Comparison of ENCODE assay signal across 18 cellular contexts in the genomic region with DNA sequence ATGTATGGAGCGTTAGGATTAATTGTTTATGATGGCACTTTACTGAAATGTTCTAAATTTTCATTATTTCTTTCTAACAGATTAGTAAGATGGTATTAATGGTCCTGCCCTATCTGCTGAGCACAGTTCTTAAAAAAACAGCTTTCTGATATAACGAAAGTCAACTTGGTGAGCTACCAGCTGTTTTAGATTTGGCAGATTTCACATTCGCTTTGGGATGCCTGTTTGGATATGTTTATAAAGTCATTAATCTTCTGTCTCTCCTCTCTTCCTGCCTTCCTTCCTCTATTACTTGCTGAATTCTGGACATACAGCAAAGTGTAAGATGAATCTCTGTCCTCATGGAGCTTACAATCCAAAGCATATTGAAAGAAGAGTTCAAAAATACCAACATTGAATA.
DNase-seq lines count a peak whose midpoint lies in the region; ATAC-seq, FAIRE-seq and TF ChIP-seq lines count a peak whose summit lies in the region.
"Had no signal": no experiment of that assay in that cellular context is flagged by ENCODE, and none has a peak within 500 bp of the region (broad histone marks: within the 10 kb centered on the region; RNA-seq: fewer than 3 reads in every experiment).

No MANE protein-coding gene starts in this region.

- H3K9me3 ChIP-seq in IMR-90 (ENCODE audit: control insufficient read depth, insufficient read depth, low read length): no peaks in the 10 kb centered on the region
- H3K9me3 ChIP-seq: Caco-2 had no signal

- intact Hi-C loops in IMR-90 (cut with micrococcal nuclease): no loop called here

- no peak overlapping the region for H3K4me2 ChIP-seq in IMR-90 (ENCODE audit: low read depth, low read length)
- H3K4me2 ChIP-seq: GM23338 had no signal

- H3K4me3 ChIP-seq in IMR-90 (ENCODE audit: insufficient read depth, low read depth, low read length) (no peak overlapping the region), fibroblast of villous mesenchyme (ENCODE audit: low read depth, low read length) (no peak overlapping the region)
- H3K4me3 ChIP-seq: GM23338 had no signal

- no peak overlapping the region for H3K14ac ChIP-seq in IMR-90 (replicated peaks; ENCODE audit: low read depth, low read length)

- no peak for TF ChIP-seq POLR2A in IMR-90 (IDR thresholded peaks at IDR 0.05; ENCODE audit: low read depth, low read length)

- no peak overlapping the region for H2AK9ac ChIP-seq in IMR-90 (replicated peaks; ENCODE audit: low read depth, low read length, poor library complexity)

- FAIRE-seq in D721Med (lab: Jason Lieb, UNC): peak; percentile 16
- FAIRE-seq: GM12891, GM19239, H54 had no signal

- no peak for ATAC-seq in IMR-90 (ENCODE audit: low read depth)
- ATAC-seq: GM23338 had no signal

- H3K36me3 Mint-ChIP-seq in activated CD4-positive, alpha-beta memory T cell treated with anti-CD3 and anti-CD28 coated beads, Interleukin-2, amount 10 ng/mL, durations not matched to agents 7 days and 5 days (ENCODE audit: low read depth): no peaks in the 10 kb centered on the region

- no peak overlapping the region for H4K8ac ChIP-seq in IMR-90 (ENCODE audit: low read depth in 2 of 2, low read length in 2 of 2)

- no peak overlapping the region for H2AK5ac ChIP-seq in IMR-90 (ENCODE audit: low read depth, low read length)

- H4K20me1 ChIP-seq in IMR-90 (ENCODE audit: insufficient read depth, low read length): no peaks in the 10 kb centered on the region

- BruUV-seq in IMR-90 (replicated peaks; lab: Mats Ljungman, UMichigan): no TSS peak

- no peak overlapping the region for H3K4me3 Mint-ChIP-seq in activated CD4-positive, alpha-beta memory T cell treated with anti-CD3 and anti-CD28 coated beads, Interleukin-2, amount 10 ng/mL, durations not matched to agents 7 days and 5 days
- H3K4me3 Mint-ChIP-seq: CD4-positive, alpha-beta T cell; GM23338 had no signal

- H3K4me1 Mint-ChIP-seq in activated CD4-positive, alpha-beta memory T cell treated with anti-CD3 and anti-CD28 coated beads, Interleukin-2, amount 10 ng/mL, durations not matched to agents 7 days and 5 days: no peaks in the 10 kb centered on the region

- no peak overlapping the region for H3K27ac ChIP-seq in IMR-90 (ENCODE audit: insufficient read depth, low read length)
- H3K27ac ChIP-seq: C4-2B had no signal

- no peaks in the 10 kb centered on the region for H3K9me1 ChIP-seq in IMR-90 (ENCODE audit: insufficient read depth, low read length)

- no peak overlapping the region for H3K18ac ChIP-seq in IMR-90 (ENCODE audit: low read depth, low read length)

- no peaks in the 10 kb centered on the region for H3K4me1 ChIP-seq in IMR-90 (ENCODE audit: control insufficient read depth, insufficient read depth, low read length)
- H3K4me1 ChIP-seq: Caco-2 had no signal

- in situ Hi-C loops in IMR-90 (cut with MboI; ENCODE audit: low sequenced_read_pairs): no loop called here

- H3K9ac ChIP-seq in IMR-90 (ENCODE audit: low read depth, low read length): no peak overlapping the region

- TF ChIP-seq CTCF in D721Med (IDR thresholded peaks at IDR 0.05; ENCODE audit: insufficient read depth, missing control alignments): no peak
- TF ChIP-seq CTCF in IMR-90 (conservative IDR thresholded peaks at IDR 0.05; ENCODE audit: low read depth, low read length): no peak
- TF ChIP-seq CTCF in fibroblast of villous mesenchyme (IDR thresholded peaks at IDR 0.05; ENCODE audit: insufficient read depth, low read depth, low read length): no peak

- TF ChIP-seq RAD21 in IMR-90 (IDR thresholded peaks at IDR 0.05; ENCODE audit: low read length): no peak

- dilution Hi-C loops in IMR-90 (cut with HindIII; ENCODE audit: low sequenced_read_pairs, unreplicated experiment): no loop called here

- WGBS in IMR-90 (ENCODE audit: extremely low coverage in 2 of 2, insufficient read length in 1 of 2), 2 experiments: no CpG with 5 or more reads among the region's 3 CpGs

- no peak overlapping the region for H2BK20ac ChIP-seq in IMR-90 (ENCODE audit: low read depth, low read length)

- H3K79me1 ChIP-seq in IMR-90 (ENCODE audit: low read depth in 1 of 2, low read length in 2 of 2): no peaks in the 10 kb centered on the region

- no peak overlapping the region for H3K27ac Mint-ChIP-seq in activated CD4-positive, alpha-beta memory T cell treated with anti-CD3 and anti-CD28 coated beads, Interleukin-2, amount 10 ng/mL, durations not matched to agents 7 days and 5 days
- H3K27ac Mint-ChIP-seq: CD4-positive, alpha-beta T cell; GM23338 had no signal

- DNase-seq in D721Med (ENCODE audit: insufficient read length, low spot score): no peak
- peak; percentile 21 for DNase-seq in IMR-90
- DNase-seq in fibroblast of gingiva (ENCODE audit: low read depth): peak; percentile 24
- DNase-seq in fibroblast of villous mesenchyme (ENCODE audit: low read depth): peak; percentile 25
- DNase-seq in NCI-H524 (lab: John Stamatoyannopoulos, UW): no peak
- DNase-seq in activated CD4-positive, alpha-beta memory T cell treated with anti-CD3 and anti-CD28 coated beads, Interleukin-2, amount 10 ng/mL, durations not matched to agents 7 days and 5 days: no peak
- DNase-seq in NCI-H1105 (lab: John Stamatoyannopoulos, UW): no peak
- DNase-seq: AML-193; Caco-2; CD4-positive, alpha-beta T cell; DMS153; DMS79; HCEC 1CT had no signal

- no peak overlapping the region for H3K56ac ChIP-seq in IMR-90 (ENCODE audit: extremely low read depth, insufficient read depth, low read length)

- POLR2A ChIA-PET in IMR-90 (lab: Charles Lee; ENCODE audit: unreplicated experiment): no interaction called here
- POLR2A ChIA-PET in activated CD4-positive, alpha-beta memory T cell treated with anti-CD3 and anti-CD28 coated beads, Interleukin-2, amount 10 ng/mL, durations not matched to agents 7 days and 5 days (lab: Charles Lee): no interaction called here

- H3K4ac ChIP-seq in IMR-90 (ENCODE audit: low read depth, low read length): no peak overlapping the region

- no peak overlapping the region for H2BK5ac ChIP-seq in IMR-90 (ENCODE audit: low read depth, low read length, poor library complexity, severe bottlenecking)

- no peaks in the 10 kb centered on the region for H3K9me3 Mint-ChIP-seq in activated CD4-positive, alpha-beta memory T cell treated with anti-CD3 and anti-CD28 coated beads, Interleukin-2, amount 10 ng/mL, durations not matched to agents 7 days and 5 days
- H3K9me3 Mint-ChIP-seq: CD4-positive, alpha-beta T cell; GM23338 had no signal

- no peak overlapping the region for H3K23ac ChIP-seq in IMR-90 (ENCODE audit: low read depth, low read length)

- CTCF ChIA-PET in IMR-90 (lab: Yijun Ruan, JAX): no interaction called here
- CTCF ChIA-PET in activated CD4-positive, alpha-beta memory T cell treated with anti-CD3 and anti-CD28 coated beads, Interleukin-2, amount 10 ng/mL, durations not matched to agents 7 days and 5 days (lab: Charles Lee): no interaction called here

- H3K27me3 ChIP-seq in IMR-90 (ENCODE audit: control insufficient read depth, insufficient read depth, low read length): no peaks in the 10 kb centered on the region

- H3K27me3 Mint-ChIP-seq in activated CD4-positive, alpha-beta memory T cell treated with anti-CD3 and anti-CD28 coated beads, Interleukin-2, amount 10 ng/mL, durations not matched to agents 7 days and 5 days: no peaks in the 10 kb centered on the region
- H3K27me3 Mint-ChIP-seq: CD4-positive, alpha-beta T cell had no signal

- no peak overlapping the region for H4K91ac ChIP-seq in IMR-90 (ENCODE audit: insufficient read depth, low read depth, low read length)

- H4K5ac ChIP-seq in IMR-90 (ENCODE audit: low read depth, low read length): no peak overlapping the region

- no peak overlapping the region for H2AFZ ChIP-seq in IMR-90 (replicated peaks; ENCODE audit: low read length, poor library complexity)
- H2AFZ ChIP-seq: GM23338 had no signal

- H2BK15ac ChIP-seq in IMR-90 (ENCODE audit: low read depth, low read length): no peak overlapping the region

- no peaks in the 10 kb centered on the region for H3K36me3 ChIP-seq in IMR-90 (ENCODE audit: control insufficient read depth, insufficient read depth, low read length)

- no peak overlapping the region for H2BK120ac ChIP-seq in IMR-90 (ENCODE audit: low read depth, low read length)

TF ChIP-seq in IMR-90, 13 proteins besides CTCF, POLR2A, EP300 and RAD21:
- no peak for TF ChIP-seq RCOR1 (IDR thresholded peaks at IDR 0.05; ENCODE audit: insufficient replicate concordance, low read length)
- no peak for TF ChIP-seq FOS (IDR thresholded peaks at IDR 0.05; ENCODE audit: low read depth, low read length)
- TF ChIP-seq, protein P1, sequence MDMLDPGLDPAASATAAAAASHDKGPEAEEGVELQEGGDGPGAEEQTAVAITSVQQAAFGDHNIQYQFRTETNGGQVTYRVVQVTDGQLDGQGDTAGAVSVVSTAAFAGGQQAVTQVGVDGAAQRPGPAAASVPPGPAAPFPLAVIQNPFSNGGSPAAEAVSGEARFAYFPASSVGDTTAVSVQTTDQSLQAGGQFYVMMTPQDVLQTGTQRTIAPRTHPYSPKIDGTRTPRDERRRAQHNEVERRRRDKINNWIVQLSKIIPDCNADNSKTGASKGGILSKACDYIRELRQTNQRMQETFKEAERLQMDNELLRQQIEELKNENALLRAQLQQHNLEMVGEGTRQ (IDR thresholded peaks at IDR 0.05; ENCODE audit: low read depth, low read length): no peak
- TF ChIP-seq MAFK (IDR thresholded peaks at IDR 0.05; ENCODE audit: low read depth, low read length): no peak
- no peak for TF ChIP-seq CEBPB (IDR thresholded peaks at IDR 0.05; ENCODE audit: low read depth, low read length)
- no peak for TF ChIP-seq MXI1 (IDR thresholded peaks at IDR 0.05; ENCODE audit: borderline replicate concordance, low read depth, low read length)
- no peak for TF ChIP-seq SMC3 (IDR thresholded peaks at IDR 0.05; ENCODE audit: low read depth, low read length)
- no peak for TF ChIP-seq BHLHE40 (IDR thresholded peaks at IDR 0.05; ENCODE audit: low read depth, low read length)
- no peak for TF ChIP-seq NFE2L2 (IDR thresholded peaks at IDR 0.05; ENCODE audit: low read depth, low read length)
- no peak for TF ChIP-seq CHD1 (IDR thresholded peaks at IDR 0.05; ENCODE audit: low read depth, low read length)
- no peak for TF ChIP-seq RFX5 (IDR thresholded peaks at IDR 0.05; ENCODE audit: low read depth, low read length)
- TF ChIP-seq MAZ (IDR thresholded peaks at IDR 0.05; ENCODE audit: borderline replicate concordance, low read depth, low read length): no peak
- TF ChIP-seq ELK1 (IDR thresholded peaks at IDR 0.05; ENCODE audit: borderline replicate concordance, low read depth, low read length): no peak

Comparison
In these comparisons a context has a peak if more than half of its experiments do, and no peak if none do; other contexts are left out.
1. DNase-seq: peak in IMR-90 (single experiment), fibroblast of gingiva (single experiment) and fibroblast of villous mesenchyme (single experiment); none in D721Med (single experiment), NCI-H524 (0 of 2), activated CD4-positive, alpha-beta memory T cell treated with anti-CD3 and anti-CD28 coated beads, Interleukin-2, amount 10 ng/mL, durations not matched to agents 7 days and 5 days (single experiment) and NCI-H1105 (single experiment).